8 cellular contexts compared by ENCODE assay signal in genomic region chrX:1581132-1581531, GRCh38. TPM values are rescaled to one million over a fixed set of nuclear protein-coding genes. Genes with fewer than 3 reads are reported as not detected.
A peak's percentile ranks its signal among the peaks of the same experiment; 100 is the strongest.
DNase-seq lines count a peak whose midpoint lies in the region; ATAC-seq lines count a peak whose summit lies in the region.

No MANE protein-coding gene starts in this region.

- H3K4me1 ChIP-seq in iPS DF 6.9 (ENCODE audit: control insufficient read depth, insufficient read depth, low read length), result no peaks in the 10 kb centered on the region

- H3K9me3 ChIP-seq in iPS DF 6.9 (ENCODE audit: control insufficient read depth, insufficient read depth, low read length), result no peaks in the 10 kb centered on the region

- no peak overlapping the region for H3K27ac Mint-ChIP-seq in activated naive CD4-positive, alpha-beta T cell treated with anti-CD3 and anti-CD28 coated beads, Interleukin-2, amount 50 U/mL, for 72 hours

- H3K36me3 ChIP-seq in iPS DF 6.9 (ENCODE audit: control insufficient read depth, insufficient read depth, low read length), result no peaks in the 10 kb centered on the region

- H3K27ac ChIP-seq in iPS DF 6.9 (ENCODE audit: low read length), result no peak overlapping the region

- peak; percentile 57 to 86 for ATAC-seq in activated naive CD4-positive, alpha-beta T cell treated with anti-CD3 and anti-CD28 coated beads, Interleukin-2, amount 50 U/mL, for 72 hours

- H3K4me3 ChIP-seq in iPS DF 6.9 (ENCODE audit: low read length), result no peak overlapping the region

- in situ Hi-C loops in G401 (cut with HindIII; ENCODE audit: low sequenced_read_pairs), result no loop called here

- no peaks in the 10 kb centered on the region for H3K9me3 Mint-ChIP-seq in activated naive CD4-positive, alpha-beta T cell treated with anti-CD3 and anti-CD28 coated beads, Interleukin-2, amount 50 U/mL, for 72 hours

- H3K27me3 ChIP-seq in iPS DF 6.9 (ENCODE audit: control insufficient read depth, insufficient read depth, low read length), result no peaks in the 10 kb centered on the region

- WGBS in iPS DF 6.9 (ENCODE audit: insufficient coverage, insufficient read length), result no CpG with 5 or more reads among the region's 4 CpGs

- no peaks in the 10 kb centered on the region for H3K36me3 Mint-ChIP-seq in activated naive CD4-positive, alpha-beta T cell treated with anti-CD3 and anti-CD28 coated beads, Interleukin-2, amount 50 U/mL, for 72 hours

- DNase-seq in NCI-H2196 (lab: John Stamatoyannopoulos, UW; ENCODE audit: unreplicated experiment) (peak; percentile 35), NCI-H2196 treated with DMSO at 0.1 percent for 48 hours (lab: John Stamatoyannopoulos, UW; ENCODE audit: unreplicated experiment) (no peak), Kasumi-1 (lab: John Stamatoyannopoulos, UW) (peak; percentile 69 to 79), SKM-1 treated with dmso at 0.1 percent for 144 hours (lab: John Stamatoyannopoulos, UW; ENCODE audit: unreplicated experiment) (peak; percentile 88), iPS DF 6.9 (ENCODE audit: low read depth, low spot score) (peak; percentile 48), G401 (ENCODE audit: low spot score) (no peak)
- peak; percentile 75 to 89 for DNase-seq in activated naive CD4-positive, alpha-beta T cell treated with anti-CD3 and anti-CD28 coated beads, Interleukin-2, amount 50 U/mL, for 72 hours (ENCODE audit: low spot score in 2 of 2)
- DNase-seq in stimulated activated CD4-positive, alpha-beta T cell treated with anti-CD3 and anti-CD28 coated beads, Interleukin-2, amount 100 ng/mL, for 4 hours (ENCODE audit: low read depth), result peak; percentile 52

RNA-seq across cellular contexts. Expression of gene AKAP17A, which starts 10.3 kb away (rescaled TPM):
- total RNA-seq in activated naive CD4-positive, alpha-beta T cell treated with anti-CD3 and anti-CD28 coated beads, Interleukin-2, amount 50 U/mL, for 72 hours, result 10 to 100 TPM; 48.6 to 70.1 TPM
- total RNA-seq in G401 (2014; rRNA removed; shearing (Covaris generic)), result 37.1 and 38.3 TPM in 2 replicates

RNA-seq across cellular contexts. Expression of gene ASMT, which starts 33.7 kb away (rescaled TPM):
- 1 to 10 TPM in 1 of 2 donors, not detected in 1; 1.1 TPM for total RNA-seq in activated naive CD4-positive, alpha-beta T cell treated with anti-CD3 and anti-CD28 coated beads, Interleukin-2, amount 50 U/mL, for 72 hours
- not detected in 2 replicates for total RNA-seq in G401 (2014; rRNA removed; shearing (Covaris generic))

RNA-seq across cellular contexts. Expression of gene P2RY8, which starts 44.1 kb away (rescaled TPM):
- total RNA-seq in activated naive CD4-positive, alpha-beta T cell treated with anti-CD3 and anti-CD28 coated beads, Interleukin-2, amount 50 U/mL, for 72 hours, result 10 to 100 TPM; 18.9 TPM
- under 0.01 TPM in 1 of 2 replicates, not detected in the other for total RNA-seq in G401 (2014; rRNA removed; shearing (Covaris generic))

Comparison
In these comparisons a context has a peak if more than half of its experiments do, and no peak if none do; other contexts are left out.
1. DNase-seq: peak in NCI-H2196 (single experiment), Kasumi-1 (2 of 2), SKM-1 treated with dmso at 0.1 percent for 144 hours (single experiment), activated naive CD4-positive, alpha-beta T cell treated with anti-CD3 and anti-CD28 coated beads, Interleukin-2, amount 50 U/mL, for 72 hours (2 of 2), iPS DF 6.9 (single experiment) and stimulated activated CD4-positive, alpha-beta T cell treated with anti-CD3 and anti-CD28 coated beads, Interleukin-2, amount 100 ng/mL, for 4 hours (single experiment); none in NCI-H2196 treated with DMSO at 0.1 percent for 48 hours (single experiment) and G401 (single experiment).
2. RNA of gene P2RY8, which starts 44.1 kb away (total RNA-seq): 18.9 TPM in activated naive CD4-positive, alpha-beta T cell treated with anti-CD3 and anti-CD28 coated beads, Interleukin-2, amount 50 U/mL, for 72 hours; under 0.01 TPM in G401; every median in the first group is over 10 times any median in the second.